8 cellular contexts compared by ENCODE assay signal in the genomic region with DNA sequence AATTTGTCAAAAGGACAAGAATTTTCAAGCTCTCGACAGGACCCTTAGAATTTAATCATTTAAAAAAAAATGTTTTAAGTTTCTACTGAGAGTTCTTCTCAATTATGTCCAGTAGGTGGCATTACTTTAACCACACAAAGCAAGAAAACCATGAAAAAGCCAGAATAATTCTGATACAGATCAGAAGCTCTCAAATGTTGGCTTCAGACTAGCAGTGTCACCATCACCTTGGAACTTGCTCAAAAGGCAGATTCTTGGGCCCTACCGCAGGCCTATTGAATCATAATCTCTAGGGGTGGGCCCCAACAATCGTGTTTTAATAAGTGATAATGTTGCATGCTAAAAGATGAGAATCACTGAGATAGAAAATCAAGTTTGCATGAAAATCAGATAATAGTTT.
DNase-seq lines count a peak whose midpoint lies in the region; ATAC-seq and TF ChIP-seq lines count a peak whose summit lies in the region.

No MANE protein-coding gene starts in this region.

- H3K36me3 Mint-ChIP-seq in CD14-positive monocyte = no peaks in the 10 kb centered on the region

- TF ChIP-seq CTCF in CD14-positive monocyte (IDR thresholded peaks at IDR 0.05) (peak; percentile 36), fibroblast of villous mesenchyme (IDR thresholded peaks at IDR 0.05; ENCODE audit: insufficient read depth, low read depth, low read length) (peak; percentile 58), retinal pigment epithelial cell (conservative IDR thresholded peaks at IDR 0.05; ENCODE audit: low read depth, low read length) (peak; percentile 60)

- intact Hi-C loops in CD14-positive monocyte (cut with micrococcal nuclease) = no loop called here

- H3K4me3 Mint-ChIP-seq in CD14-positive monocyte = no peak overlapping the region

- ATAC-seq in GM19351 (IDR thresholded peaks at IDR 0.05; ENCODE audit: unreplicated experiment) = peak; percentile 54

- H3K4me1 Mint-ChIP-seq in CD14-positive monocyte = peaks cover 2% of the 10 kb centered on the region

- no peak for DNase-seq in CD14-positive monocyte (ENCODE audit: low spot score)
- peak; percentile 16 for DNase-seq in LoVo (ENCODE audit: low spot score)
- peak; percentile 50 for DNase-seq in SK-MEL-5 (ENCODE audit: low read depth, low spot score)
- DNase-seq in fibroblast of villous mesenchyme (ENCODE audit: low read depth) = peak; percentile 58
- peak; percentile 3 for DNase-seq in retinal pigment epithelial cell (ENCODE audit: low read depth)
- no peak for DNase-seq in DMS79 (lab: John Stamatoyannopoulos, UW)
- no peak for DNase-seq in activated effector memory CD4-positive, alpha-beta T cell treated with anti-CD3 and anti-CD28 coated beads, Interleukin-2, amount 50 U/mL, for 16 hours

- H3K4me3 ChIP-seq in fibroblast of villous mesenchyme (ENCODE audit: low read depth, low read length) (no peak overlapping the region), retinal pigment epithelial cell (ENCODE audit: low read length) (no peak overlapping the region)

- H3K27me3 Mint-ChIP-seq in CD14-positive monocyte (ENCODE audit: low read depth in 3 of 3) = peaks cover 0 to 2% (median 2%) of the 10 kb centered on the region in 3 donors

- H3K27ac Mint-ChIP-seq in CD14-positive monocyte = no peak overlapping the region

- in situ Hi-C loops in SK-MEL-5 (cut with HindIII; ENCODE audit: low pct_unique_long_range_greater_than_20kb, low sequenced_read_pairs) = no loop called here

- no peaks in the 10 kb centered on the region for H3K9me3 Mint-ChIP-seq in CD14-positive monocyte

Comparison
In these comparisons a context has a peak if more than half of its experiments do, and no peak if none do; other contexts are left out.
1. DNase-seq: peak in LoVo (single experiment), SK-MEL-5 (single experiment), fibroblast of villous mesenchyme (single experiment) and retinal pigment epithelial cell (single experiment); none in CD14-positive monocyte (single experiment), DMS79 (single experiment) and activated effector memory CD4-positive, alpha-beta T cell treated with anti-CD3 and anti-CD28 coated beads, Interleukin-2, amount 50 U/mL, for 16 hours (single experiment).
2. Peak in every context shown above with its lines, with median percentiles within 50 percentile points of each other: CTCF ChIP-seq.